In the genomic region with DNA sequence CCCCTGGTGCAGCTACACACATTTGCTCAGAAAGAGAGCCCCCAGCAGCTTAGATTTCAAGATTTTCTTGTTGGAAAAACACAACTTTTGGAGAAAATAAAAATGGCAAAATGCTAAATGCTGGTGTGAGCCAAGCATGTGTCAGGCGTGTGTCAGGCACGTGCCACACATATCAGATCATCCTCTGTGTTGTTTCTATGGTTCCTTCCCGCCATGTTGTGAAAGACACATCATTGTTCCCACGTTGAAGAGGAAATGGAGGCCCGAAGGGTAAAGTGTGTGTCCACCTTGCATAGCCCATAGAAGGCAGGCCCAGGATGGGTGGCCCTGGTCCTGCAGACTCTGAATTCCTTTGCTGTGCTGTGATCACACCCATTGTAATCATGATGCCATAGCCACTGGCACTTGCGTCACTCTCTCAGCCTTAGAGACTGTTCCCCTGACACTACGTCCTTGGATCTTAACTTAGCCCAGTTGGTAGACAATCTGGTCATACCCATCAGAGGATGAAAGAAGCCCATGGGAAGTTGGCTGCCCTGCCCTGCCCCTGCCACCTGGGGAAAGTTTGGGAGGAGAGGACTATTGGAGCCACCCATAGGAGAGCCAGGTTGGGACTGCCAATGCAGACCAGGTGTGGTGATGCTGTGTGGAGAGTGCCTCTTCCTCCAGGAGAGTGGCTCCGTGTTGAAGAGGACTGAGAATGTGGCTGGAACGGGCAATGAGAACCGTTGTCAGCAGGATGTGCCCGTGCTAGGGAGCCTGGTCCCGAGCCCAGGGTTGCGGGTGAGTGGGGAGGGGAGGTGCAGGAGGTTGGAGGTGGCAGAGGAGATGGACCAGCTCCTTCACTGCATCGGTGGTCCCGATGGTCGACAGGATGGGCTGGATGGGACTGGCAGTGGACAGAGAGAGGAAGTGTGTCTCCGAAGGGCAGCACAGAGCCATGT, we compare ENCODE assay signal across 20 cellular contexts.
DNase-seq lines count a peak whose midpoint lies in the region; ATAC-seq, FAIRE-seq and TF ChIP-seq lines count a peak whose summit lies in the region.
"Had no signal": no experiment of that assay in that cellular context is flagged by ENCODE, and none has a peak within 500 bp of the region (broad histone marks: within the 10 kb centered on the region; RNA-seq: fewer than 3 reads in every experiment).

No MANE protein-coding gene starts in this region.

- TF ChIP-seq RAD21 in HepG2 (CRISPR knock-in tag; IDR thresholded peaks at IDR 0.05) = no peak

- DNase-seq in HepG2 (ENCODE audit: low spot score) = no peak
- no peak for DNase-seq in right lobe of liver
- peak; percentile 24 for DNase-seq in endodermal cell
- peak; percentile 77 for DNase-seq in osteocyte (ENCODE audit: extremely low spot score, unreplicated experiment)
- DNase-seq in MG63 = no peak
- no peak for DNase-seq in AML-193 (lab: John Stamatoyannopoulos, UW)
- no peak for DNase-seq in stimulated activated naive B cell treated with anti-CD40 and anti-IgM and Interleukin-4, amounts not matched to agents 10 μg/mL and 1 μg/mL and 100 μg/mL, for 72 hours
- DNase-seq: DMS79; KG1; NCI-H1092 treated with DMSO at 0.1 percent for 48 hours; NCI-H1436 treated with DMSO at 0.1 percent for 48 hours; NCI-H1930; NCI-H2227 treated with DMSO at 0.1 percent for 48 hours; NCI-H510A treated with DMSO at 0.1 percent for 48 hours; NCI-H748 treated with DMSO at 0.1 percent for 48 hours; NK-92 treated with Interleukin-12 subunit alpha and Interleukin-12 subunit beta, amount 100 ng/mL, for 24 hours; Peyer's patch had no signal

- H3K27me3 ChIP-seq in HepG2 (ENCODE audit: control insufficient read depth in 1 of 2, insufficient read depth in 2 of 2, low read length in 2 of 2) (no peaks in the 10 kb centered on the region), right lobe of liver (no peaks in the 10 kb centered on the region), endodermal cell (ENCODE audit: control insufficient read depth, insufficient read depth, low read length, poor library complexity, severe bottlenecking) (no peaks in the 10 kb centered on the region), MG63 (no peaks in the 10 kb centered on the region)
- H3K27me3 ChIP-seq: Peyer's patch had no signal

- H3K9me3 ChIP-seq in HepG2 (ENCODE audit: low read length) (peaks cover 4% of the 10 kb centered on the region), right lobe of liver (no peaks in the 10 kb centered on the region), endodermal cell (ENCODE audit: control insufficient read depth, low read length) (peaks cover 10% of the 10 kb centered on the region), MG63 (peaks cover 10% of the 10 kb centered on the region)
- H3K9me3 ChIP-seq: Peyer's patch had no signal

- no peaks in the 10 kb centered on the region for H4K20me1 ChIP-seq in HepG2 (ENCODE audit: insufficient read depth, low read length)

- H2AFZ ChIP-seq in HepG2 (ENCODE audit: low read length) = no peak overlapping the region

- TF ChIP-seq POLR2A in HepG2 (IDR thresholded peaks at IDR 0.05; ENCODE audit: insufficient read depth in 1 of 2, low read depth in 2 of 2, low read length in 2 of 2) (no peak), right lobe of liver (IDR thresholded peaks at IDR 0.05) (no peak)

- H3K9me3 Mint-ChIP-seq in endodermal cell = peaks cover 12% of the 10 kb centered on the region
- H3K9me3 Mint-ChIP-seq in osteocyte (ENCODE audit: unreplicated experiment) = peaks cover 5% of the 10 kb centered on the region
- peaks cover 2 to 11% of the 10 kb centered on the region in 2 donors for H3K9me3 Mint-ChIP-seq in stimulated activated naive B cell treated with anti-CD40 and anti-IgM and Interleukin-4, amounts not matched to agents 10 μg/mL and 1 μg/mL and 100 μg/mL, for 72 hours

- no peak overlapping the region for H3K9ac ChIP-seq in HepG2 (ENCODE audit: insufficient read depth, low read depth, low read length)
- no peak overlapping the region for H3K9ac ChIP-seq in endodermal cell (ENCODE audit: extremely low read depth, low read length, poor library complexity, severe bottlenecking)

- TF ChIP-seq CTCF in HepG2 (CRISPR knock-in tag; IDR thresholded peaks at IDR 0.05) (no peak), right lobe of liver (IDR thresholded peaks at IDR 0.05) (no peak), endodermal cell (conservative IDR thresholded peaks at IDR 0.05) (no peak), osteocyte (IDR thresholded peaks at IDR 0.05) (no peak)

- H3K4me2 ChIP-seq in HepG2 (ENCODE audit: low read depth, low read length) = no peak overlapping the region

- CTCF ChIA-PET in HepG2 (lab: Yijun Ruan, JAX; ENCODE audit: low intra/inter-chr PET ratio, low total read pairs) = no interaction called here

- H3K36me3 ChIP-seq in HepG2 (replicated peaks in 1 of 2; ENCODE audit: control insufficient read depth in 1 of 2, insufficient read depth in 2 of 2, low read length in 2 of 2) = no peaks in the 10 kb centered on the region
- H3K36me3 ChIP-seq in right lobe of liver = no peaks in the 10 kb centered on the region
- H3K36me3 ChIP-seq in endodermal cell (ENCODE audit: control insufficient read depth, insufficient read depth, low read length) = no peaks in the 10 kb centered on the region
- no peaks in the 10 kb centered on the region; the same call in 1 of the 2 replicates for H3K36me3 ChIP-seq in MG63
- H3K36me3 ChIP-seq: Peyer's patch had no signal

- H3K79me2 ChIP-seq in HepG2 (ENCODE audit: insufficient read depth, low read length) = no peaks in the 10 kb centered on the region

- WGBS in HepG2 (ENCODE audit: low lambda C conversion rate) = 93% methylated on average over 17 of the region's 17 CpGs
- WGBS in right lobe of liver (ENCODE audit: insufficient coverage, low coverage, low lambda C conversion rate, missing lambda C conversion rate) = 90% methylated on average over 13 of the region's 17 CpGs
- WGBS in endodermal cell (ENCODE audit: insufficient coverage in 1 of 2, insufficient read length in 1 of 2), 2 experiments = 95 to 97% methylated on average over 11 to 17 of the region's 17 CpGs

- intact Hi-C loops in HepG2 (cut with micrococcal nuclease; ENCODE audit: unreplicated experiment) = no loop called here
- intact Hi-C loops in right lobe of liver (cut with DNase I) = no loop called here

- H3K36me3 Mint-ChIP-seq in endodermal cell (ENCODE audit: low read depth) (no peaks in the 10 kb centered on the region), osteocyte (ENCODE audit: unreplicated experiment) (peaks cover 2% of the 10 kb centered on the region)
- H3K36me3 Mint-ChIP-seq in stimulated activated naive B cell treated with anti-CD40 and anti-IgM and Interleukin-4, amounts not matched to agents 10 μg/mL and 1 μg/mL and 100 μg/mL, for 72 hours = peaks cover 2 to 4% of the 10 kb centered on the region in 2 donors
- H3K36me3 Mint-ChIP-seq: CD14-positive monocyte had no signal

- H3K27ac ChIP-seq in HepG2 (ENCODE audit: extremely low read length, insufficient read depth, low read length) (no peak overlapping the region), right lobe of liver (no peak overlapping the region), endodermal cell (ENCODE audit: low read depth, low read length) (no peak overlapping the region)
- H3K27ac ChIP-seq: Peyer's patch had no signal

- H3K27me3 Mint-ChIP-seq in endodermal cell (ENCODE audit: insufficient read depth) = peaks cover 3% of the 10 kb centered on the region
- H3K27me3 Mint-ChIP-seq in osteocyte (ENCODE audit: unreplicated experiment) = no peaks in the 10 kb centered on the region
- H3K27me3 Mint-ChIP-seq in stimulated activated naive B cell treated with anti-CD40 and anti-IgM and Interleukin-4, amounts not matched to agents 10 μg/mL and 1 μg/mL and 100 μg/mL, for 72 hours = peaks cover 0 to 5% of the 10 kb centered on the region in 2 donors
- H3K27me3 Mint-ChIP-seq: B cell had no signal

- POLR2A ChIA-PET in HepG2 (lab: Yijun Ruan, JAX) = interaction anchor here (1.0 to 8.9 kb wide), 3 partner anchors 13 to 105 kb away, joined by 3 to 70 read pairs (median 4); no protein-coding TSS in a partner anchor

- in situ Hi-C loops in HepG2 (cut with HindIII; ENCODE audit: extremely low pct_ligation_motif_present, low pct_unique_long_range_greater_than_20kb) = no loop called here

- H3K4me1 ChIP-seq in HepG2 (ENCODE audit: insufficient read depth, low read length) (peaks cover 87% of the 10 kb centered on the region), right lobe of liver (peaks cover 0 to 10% (median 1%) of the 10 kb centered on the region in 4 donors), endodermal cell (ENCODE audit: control insufficient read depth, insufficient read depth, low read length) (peaks cover 4% of the 10 kb centered on the region)
- H3K4me1 ChIP-seq: Peyer's patch had no signal

- FAIRE-seq in HepG2 (lab: Jason Lieb, UNC) = no peak
- FAIRE-seq: H54 had no signal

- TF ChIP-seq EP300 in HepG2 (IDR thresholded peaks at IDR 0.05; ENCODE audit: low read depth in 2 of 2, low read length in 2 of 2) = no peak
- no peak for TF ChIP-seq EP300 in HepG2 (CRISPR knock-in tag; IDR thresholded peaks at IDR 0.05; ENCODE audit: borderline replicate concordance)

- H3K27ac Mint-ChIP-seq in endodermal cell = no peak overlapping the region
- H3K27ac Mint-ChIP-seq in osteocyte (ENCODE audit: unreplicated experiment) = no peak overlapping the region
- H3K27ac Mint-ChIP-seq in stimulated activated naive B cell treated with anti-CD40 and anti-IgM and Interleukin-4, amounts not matched to agents 10 μg/mL and 1 μg/mL and 100 μg/mL, for 72 hours = no peak overlapping the region
- H3K27ac Mint-ChIP-seq: B cell had no signal

- H3K4me3 ChIP-seq in HepG2 (replicated peaks in 1 of 3; ENCODE audit: insufficient read depth in 1 of 3, low read depth in 2 of 3, low read length in 3 of 3) = no peak overlapping the region
- H3K4me3 ChIP-seq in right lobe of liver = no peak overlapping the region
- no peak overlapping the region for H3K4me3 ChIP-seq in endodermal cell (ENCODE audit: low read length)
- H3K4me3 ChIP-seq in MG63 = no peak overlapping the region
- H3K4me3 ChIP-seq: Peyer's patch had no signal

- H3K4me3 Mint-ChIP-seq in endodermal cell (no peak overlapping the region), osteocyte (ENCODE audit: unreplicated experiment) (no peak overlapping the region)
- H3K4me3 Mint-ChIP-seq in stimulated activated naive B cell treated with anti-CD40 and anti-IgM and Interleukin-4, amounts not matched to agents 10 μg/mL and 1 μg/mL and 100 μg/mL, for 72 hours = no peak overlapping the region
- H3K4me3 Mint-ChIP-seq: B cell, CD14-positive monocyte had no signal

- no TSS peak for BruUV-seq in HepG2 (replicated peaks; lab: Mats Ljungman, UMichigan)

- H3K4me1 Mint-ChIP-seq in endodermal cell (peaks cover 18% of the 10 kb centered on the region), osteocyte (ENCODE audit: unreplicated experiment) (peaks cover 27% of the 10 kb centered on the region)
- no peaks in the 10 kb centered on the region for H3K4me1 Mint-ChIP-seq in stimulated activated naive B cell treated with anti-CD40 and anti-IgM and Interleukin-4, amounts not matched to agents 10 μg/mL and 1 μg/mL and 100 μg/mL, for 72 hours
- H3K4me1 Mint-ChIP-seq: B cell, CD14-positive monocyte had no signal

- no peak for ATAC-seq in HepG2
- no peak for ATAC-seq in right lobe of liver
- ATAC-seq in stimulated activated naive B cell treated with anti-CD40 and anti-IgM and Interleukin-4, amounts not matched to agents 10 μg/mL and 1 μg/mL and 100 μg/mL, for 72 hours (replicated peaks) = no peak

Comparison
In these comparisons a context has a peak if more than half of its experiments do, and no peak if none do; other contexts are left out.
1. DNase-seq: peak in endodermal cell (single experiment) and osteocyte (single experiment); none in HepG2 (single experiment), right lobe of liver (0 of 3), MG63 (single experiment), AML-193 (0 of 2) and stimulated activated naive B cell treated with anti-CD40 and anti-IgM and Interleukin-4, amounts not matched to agents 10 μg/mL and 1 μg/mL and 100 μg/mL, for 72 hours (single experiment).